Comparison of ENCODE assay signal across 8 cellular contexts in the genomic region with DNA sequence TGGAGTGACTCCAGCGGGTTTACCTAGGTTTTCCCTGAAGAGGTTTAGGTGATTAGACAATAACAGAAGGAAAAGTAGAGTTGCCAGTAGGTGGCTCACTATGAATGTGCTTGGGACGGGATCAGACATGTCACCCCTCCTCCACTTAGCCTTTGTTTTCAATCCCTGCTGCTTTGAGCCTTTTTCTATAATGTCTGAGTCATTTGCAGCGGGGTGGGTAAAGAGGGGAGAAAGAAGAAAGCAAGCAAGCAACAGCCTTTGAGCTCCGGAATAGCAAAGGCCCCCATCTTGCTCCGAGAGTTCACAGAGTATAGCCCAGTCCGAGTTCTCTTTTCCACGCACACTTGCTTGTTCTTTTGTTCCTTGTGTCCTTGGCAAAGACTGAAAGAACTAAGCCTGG.
DNase-seq lines count a peak whose midpoint lies in the region; ATAC-seq and TF ChIP-seq lines count a peak whose summit lies in the region.

No MANE protein-coding gene starts in this region.

- DNase-seq in HEK293T (ENCODE audit: extremely low spot score) (peak; percentile 65), NCI-H774 (lab: John Stamatoyannopoulos, UW) (peak; percentile 29), dermis blood vessel endothelial cell (peak; percentile 46), left lung (no peak), upper lobe of right lung (no peak)
- DNase-seq in activated CD4-positive, alpha-beta T cell treated with anti-CD3 and anti-CD28 coated beads, Interleukin-2, amount 50 U/mL, for 48 hours = no peak

- peak in 1 of 2 donors; percentile 32 for TF ChIP-seq CTCF in left lung (IDR thresholded peaks at IDR 0.05)
- TF ChIP-seq CTCF in upper lobe of right lung (IDR thresholded peaks at IDR 0.05) = peak; percentile 48

- H3K27me3 ChIP-seq in left lung (no peaks in the 10 kb centered on the region), upper lobe of right lung (no peaks in the 10 kb centered on the region)

- intact Hi-C loops in left lung (cut with DNase I) (no loop called here), upper lobe of right lung (cut with DNase I) (no loop called here)

- H3K4me3 ChIP-seq in left lung (no peak overlapping the region), upper lobe of right lung (peak overlapping the region; percentile 21)

- H3K27ac ChIP-seq in left lung (no peak overlapping the region), upper lobe of right lung (no peak overlapping the region)

- no peaks in the 10 kb centered on the region for H3K36me3 ChIP-seq in left lung
- H3K36me3 ChIP-seq in upper lobe of right lung = no peaks in the 10 kb centered on the region

- CTCF ChIA-PET in HEK293T (lab: Yijun Ruan, JAX) = interaction anchor here (0.6 to 1.0 kb wide), 2 partner anchors 123 to 467 kb away, joined by 3 to 4 read pairs; no protein-coding TSS in a partner anchor

- H3K4me1 ChIP-seq in left lung = no peaks in the 10 kb centered on the region
- H3K4me1 ChIP-seq in upper lobe of right lung = no peaks in the 10 kb centered on the region

- H3K9me3 ChIP-seq in left lung (no peaks in the 10 kb centered on the region), upper lobe of right lung (no peaks in the 10 kb centered on the region)

- POLR2A ChIA-PET in HEK293T (lab: Yijun Ruan, JAX) = no interaction called here

- peak; percentile 95 for ATAC-seq in left lung
- peak; percentile 76 for ATAC-seq in upper lobe of right lung
- ATAC-seq in HG03521 (IDR thresholded peaks at IDR 0.05; ENCODE audit: unreplicated experiment) = no peak
- no peak for ATAC-seq in HG02588 (IDR thresholded peaks at IDR 0.05; ENCODE audit: unreplicated experiment)

TF ChIP-seq in HEK293T, 16 proteins besides CTCF, POLR2A, EP300 and RAD21:
- TF ChIP-seq SP1 (IDR thresholded peaks at IDR 0.05) = no peak
- no peak for TF ChIP-seq ARNT (IDR thresholded peaks at IDR 0.05)
- no peak for TF ChIP-seq HDGF (IDR thresholded peaks at IDR 0.05; ENCODE audit: borderline replicate concordance)
- no peak for TF ChIP-seq FOXM1 (IDR thresholded peaks at IDR 0.05; ENCODE audit: borderline replicate concordance)
- TF ChIP-seq FOXK2 (IDR thresholded peaks at IDR 0.05) = no peak
- TF ChIP-seq NFRKB (IDR thresholded peaks at IDR 0.05) = no peak
- TF ChIP-seq FOXA1 (IDR thresholded peaks at IDR 0.05) = no peak
- TF ChIP-seq TARDBP (IDR thresholded peaks at IDR 0.05) = no peak
- no peak for TF ChIP-seq LEF1 (IDR thresholded peaks at IDR 0.05; ENCODE audit: borderline replicate concordance)
- no peak for TF ChIP-seq ZNF384 (IDR thresholded peaks at IDR 0.05)
- no peak for TF ChIP-seq L3MBTL2 (conservative IDR thresholded peaks at IDR 0.05)
- TF ChIP-seq BHLHE40 (IDR thresholded peaks at IDR 0.05; ENCODE audit: borderline replicate concordance) = no peak
- TF ChIP-seq CTBP1 (IDR thresholded peaks at IDR 0.05; ENCODE audit: borderline replicate concordance) = no peak
- TF ChIP-seq, protein P1, sequence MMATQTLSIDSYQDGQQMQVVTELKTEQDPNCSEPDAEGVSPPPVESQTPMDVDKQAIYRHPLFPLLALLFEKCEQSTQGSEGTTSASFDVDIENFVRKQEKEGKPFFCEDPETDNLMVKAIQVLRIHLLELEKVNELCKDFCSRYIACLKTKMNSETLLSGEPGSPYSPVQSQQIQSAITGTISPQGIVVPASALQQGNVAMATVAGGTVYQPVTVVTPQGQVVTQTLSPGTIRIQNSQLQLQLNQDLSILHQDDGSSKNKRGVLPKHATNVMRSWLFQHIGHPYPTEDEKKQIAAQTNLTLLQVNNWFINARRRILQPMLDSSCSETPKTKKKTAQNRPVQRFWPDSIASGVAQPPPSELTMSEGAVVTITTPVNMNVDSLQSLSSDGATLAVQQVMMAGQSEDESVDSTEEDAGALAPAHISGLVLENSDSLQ (IDR thresholded peaks at IDR 0.05) = no peak
- TF ChIP-seq SUZ12 (IDR thresholded peaks at IDR 0.05) = no peak
- no peak for TF ChIP-seq ELF4 (IDR thresholded peaks at IDR 0.05)

Comparison
In these comparisons a context has a peak if more than half of its experiments do, and no peak if none do; other contexts are left out.
1. DNase-seq: peak in HEK293T (single experiment), NCI-H774 (single experiment) and dermis blood vessel endothelial cell (single experiment); none in left lung (0 of 2), upper lobe of right lung (single experiment) and activated CD4-positive, alpha-beta T cell treated with anti-CD3 and anti-CD28 coated beads, Interleukin-2, amount 50 U/mL, for 48 hours (0 of 2).
2. ATAC-seq: peak in left lung (single experiment) and upper lobe of right lung (single experiment); none in HG03521 (single experiment) and HG02588 (single experiment).